Comparison of ENCODE assay signal across 13 cellular contexts in the genomic region with DNA sequence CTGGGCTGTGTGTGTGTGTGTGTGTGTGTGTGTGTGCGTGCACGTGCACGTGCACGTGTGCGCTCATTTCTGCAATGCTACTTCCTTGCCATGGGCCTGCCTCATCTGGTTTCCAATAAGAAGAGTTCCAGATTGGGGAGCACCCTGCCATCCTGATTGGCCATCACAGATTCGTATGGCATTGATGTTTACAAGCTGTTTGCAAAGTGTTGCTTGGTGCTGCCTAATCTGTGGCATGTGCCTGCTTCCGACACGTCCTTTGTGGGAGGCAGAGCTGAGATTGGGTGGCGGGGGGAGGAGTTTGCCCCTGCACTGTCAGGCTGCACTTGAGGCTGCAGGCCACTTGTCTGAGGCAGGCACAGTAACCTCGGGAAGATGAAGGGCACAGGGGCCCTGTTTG. TPM values are rescaled to one million over a fixed set of nuclear protein-coding genes. Genes with fewer than 3 reads are reported as not detected.
A peak's percentile ranks its signal among the peaks of the same experiment; 100 is the strongest.
DNase-seq lines count a peak whose midpoint lies in the region; ATAC-seq and TF ChIP-seq lines count a peak whose summit lies in the region.
"Had no signal": no experiment of that assay in that cellular context is flagged by ENCODE, and none has a peak within 500 bp of the region (broad histone marks: within the 10 kb centered on the region; RNA-seq: fewer than 3 reads in every experiment).

No MANE protein-coding gene starts in this region.

- H3K9me2 ChIP-seq in GM23248 (ENCODE audit: insufficient read depth) = no peaks in the 10 kb centered on the region

- TF ChIP-seq CTCF in ascending aorta (IDR thresholded peaks at IDR 0.05) = no peak
- TF ChIP-seq CTCF in right atrium auricular region (IDR thresholded peaks at IDR 0.05) = no peak
- TF ChIP-seq CTCF in ovary (IDR thresholded peaks at IDR 0.05) = no peak

- 0 out of 2 replicates have a peak, but pooled peaks cover 3% of the 10 kb centered on the region for H4K20me1 ChIP-seq in GM23248 (ENCODE audit: insufficient read depth)

- H3K9me3 ChIP-seq in GM23248 (ENCODE audit: low read depth) (no peaks in the 10 kb centered on the region), ascending aorta (no peaks in the 10 kb centered on the region), right atrium auricular region (no peaks in the 10 kb centered on the region), skeletal muscle satellite cell (replicated peaks; ENCODE audit: low read length) (no peaks in the 10 kb centered on the region), ovary (no peaks in the 10 kb centered on the region)
- H3K9me3 ChIP-seq: pancreas had no signal

- no peak for TF ChIP-seq EP300 in ovary (IDR thresholded peaks at IDR 0.05)

- H3K36me3 ChIP-seq in GM23248 (ENCODE audit: low read depth) = no peaks in the 10 kb centered on the region
- no peaks in the 10 kb centered on the region for H3K36me3 ChIP-seq in ascending aorta
- no peaks in the 10 kb centered on the region for H3K36me3 ChIP-seq in right atrium auricular region
- peaks cover 5% of the 10 kb centered on the region for H3K36me3 ChIP-seq in skeletal muscle satellite cell (ENCODE audit: insufficient read depth, low read length)
- H3K36me3 ChIP-seq in ovary = no peaks in the 10 kb centered on the region
- H3K36me3 ChIP-seq: pancreas had no signal

- no peaks in the 10 kb centered on the region for H3K27me3 ChIP-seq in GM23248 (replicated peaks; ENCODE audit: insufficient read depth)
- no peaks in the 10 kb centered on the region for H3K27me3 ChIP-seq in ascending aorta
- H3K27me3 ChIP-seq in right atrium auricular region = no peaks in the 10 kb centered on the region
- H3K27me3 ChIP-seq in skeletal muscle satellite cell (ENCODE audit: control insufficient read depth, insufficient read depth, low read length) = no peaks in the 10 kb centered on the region
- H3K27me3 ChIP-seq in ovary = no peaks in the 10 kb centered on the region
- H3K27me3 ChIP-seq: pancreas had no signal

- intact Hi-C loops in ascending aorta (cut with DNase I) = loop anchor here (5.0 kb wide), 1 partner anchor 46 kb away; no protein-coding TSS in a partner anchor
- intact Hi-C loops in ovary (cut with DNase I) = no loop called here

- H3K9ac ChIP-seq in GM23248 (peak overlapping the region; percentile 67), skeletal muscle satellite cell (ENCODE audit: low read depth, low read length) (no peak overlapping the region)

- H3K4me3 ChIP-seq in GM23248 (peak overlapping the region; percentile 19; the same call in 1 of the 2 replicates), ascending aorta (no peak overlapping the region), right atrium auricular region (no peak overlapping the region), skeletal muscle satellite cell (ENCODE audit: low read length) (no peak overlapping the region), ovary (no peak overlapping the region)
- H3K4me3 ChIP-seq: GM12878, pancreas had no signal

- no peak overlapping the region for H2AFZ ChIP-seq in GM23248

- H3K27ac ChIP-seq in GM23248 (peak overlapping the region; percentile 90), ascending aorta (peak overlapping the region; percentile 66 to 69), right atrium auricular region (peak overlapping the region; percentile 84 to 89), ovary (no peak overlapping the region)
- H3K27ac ChIP-seq: pancreas had no signal

- H3K4me1 ChIP-seq in GM23248 (ENCODE audit: insufficient read depth) = peaks cover 61% of the 10 kb centered on the region
- H3K4me1 ChIP-seq in ascending aorta = peaks cover 11 to 36% of the 10 kb centered on the region in 2 donors
- peaks cover 0 to 36% of the 10 kb centered on the region in 2 donors for H3K4me1 ChIP-seq in right atrium auricular region
- peaks cover 45% of the 10 kb centered on the region for H3K4me1 ChIP-seq in skeletal muscle satellite cell (ENCODE audit: control insufficient read depth, insufficient read depth, low read length)
- peaks cover 2% of the 10 kb centered on the region for H3K4me1 ChIP-seq in ovary (ENCODE audit: insufficient read depth)
- H3K4me1 ChIP-seq: pancreas had no signal

- 22 to 26% methylated on average over 10 of the region's 10 CpGs for WGBS in GM23248 (ENCODE audit: low coverage in 1 of 2, low lambda C conversion rate in 2 of 2, missing lambda C conversion rate in 2 of 2), 2 experiments
- 65 to 73% (median 67%) methylated on average over 10 of the region's 10 CpGs for WGBS in ovary, 3 donors

- peaks cover 58% of the 10 kb centered on the region for H3F3A ChIP-seq in GM23248 (ENCODE audit: insufficient read depth)

- H3K79me2 ChIP-seq in GM23248 (ENCODE audit: insufficient read depth) = peaks cover 93% of the 10 kb centered on the region

- H3K4me2 ChIP-seq in GM23248 (ENCODE audit: unreplicated experiment) (peak overlapping the region; percentile 70), skeletal muscle satellite cell (ENCODE audit: low read length) (peak overlapping the region; percentile 39)

- peak; percentile 69 for DNase-seq in GM23248
- DNase-seq in ascending aorta (ENCODE audit: low spot score in 2 of 2) = no peak
- DNase-seq in right atrium auricular region (ENCODE audit: low spot score) = peak; percentile 73
- DNase-seq in HPDE6-E6E7 (ENCODE audit: extremely low spot score) = no peak
- DNase-seq in ovary = no peak
- DNase-seq in AML-193 (lab: John Stamatoyannopoulos, UW) = no peak
- DNase-seq: activated CD4-positive, alpha-beta T cell treated with anti-CD3 and anti-CD28 coated beads, Interleukin-2, amount 50 U/mL, for 4 hours; pancreas; SIG-M5 had no signal

- in situ Hi-C loops in GM23248 (cut with MboI) = no loop called here

- TF ChIP-seq POLR2A in ovary (IDR thresholded peaks at IDR 0.05) = no peak

- no peak for ATAC-seq in GM18909 (IDR thresholded peaks at IDR 0.05; ENCODE audit: poor library complexity, unreplicated experiment)
- ATAC-seq: activated naive CD4-positive, alpha-beta T cell treated with anti-CD3 and anti-CD28 coated beads, Interleukin-2, amount 50 U/mL, for 72 hours; GM12878 had no signal

RNA-seq across cellular contexts. Expression of a gene that starts 39.2 kb away (rescaled TPM):
- total RNA-seq in GM23248 (2014; rRNA removed; shearing (Covaris generic)) = 33.0 and 34.4 TPM in 2 replicates
- 6.5 and 7.2 TPM in 2 replicates for polyA plus RNA-seq in GM23248 (2016; fragmentation: Nextera tagmentation; extraction: Ambion mirVana)
- total RNA-seq in ascending aorta = 66.0 TPM
- total RNA-seq in right atrium auricular region = 100 to 1,000 TPM in 1 of 2 donors, 10 to 100 TPM in 1; 74.5 to 102 TPM
- total RNA-seq in skeletal muscle satellite cell (2012; rRNA removed) = 15.7 and 20.3 TPM in 2 replicates
- 10 to 100 TPM in 2 of 7 donors, 1 to 10 TPM in 5; 4.6 to 22.4 (median 7.3) TPM for total RNA-seq in ovary
- 10 to 100 TPM in 1 of 2 donors, 1 to 10 TPM in 1; 2.3 to 13.0 TPM for polyA plus RNA-seq in ovary

Comparison
In these comparisons a context has a peak if more than half of its experiments do, and no peak if none do; other contexts are left out.
1. DNase-seq: peak in GM23248 (single experiment) and right atrium auricular region (single experiment); none in ascending aorta (0 of 2), HPDE6-E6E7 (single experiment), ovary (0 of 5) and AML-193 (0 of 2).
2. H3K27ac ChIP-seq: peak in GM23248 (single experiment), ascending aorta (2 of 2) and right atrium auricular region (2 of 2); none in ovary (0 of 2).